ENCODE assay signal across 2 cellular contexts in the genomic region with DNA sequence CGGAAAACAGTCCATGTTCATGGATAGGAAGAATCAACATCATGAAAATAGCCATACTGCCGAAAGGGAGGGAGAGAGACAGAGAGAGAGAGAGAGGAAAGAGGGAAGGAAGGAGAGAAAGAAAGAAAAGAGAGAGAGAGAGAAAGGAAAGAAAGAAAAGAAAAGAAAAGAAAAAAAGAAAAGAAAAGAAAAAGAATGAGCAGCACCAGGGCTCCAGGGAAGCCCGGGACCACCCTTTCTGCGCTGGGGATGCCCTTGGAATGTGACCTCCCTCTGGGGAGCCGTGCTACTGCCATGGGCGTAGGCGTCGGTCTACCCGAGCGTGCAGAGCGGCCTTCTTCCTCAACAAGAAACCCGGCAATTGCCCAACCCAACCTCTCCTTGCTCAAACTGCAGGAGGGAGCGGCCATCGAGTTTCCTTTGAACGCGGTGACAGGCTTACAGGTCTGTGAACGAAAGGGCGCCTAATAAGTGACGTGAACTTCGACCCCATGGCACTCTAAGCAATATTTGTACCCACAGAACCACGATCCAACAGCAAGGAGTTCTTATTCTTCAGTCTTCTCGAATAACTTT.
TF ChIP-seq lines count a peak whose summit lies in the region.

No MANE protein-coding gene starts in this region.

TF ChIP-seq in HCT116, 20 proteins besides CTCF, POLR2A, EP300 and RAD21:
- TF ChIP-seq, protein P1, sequence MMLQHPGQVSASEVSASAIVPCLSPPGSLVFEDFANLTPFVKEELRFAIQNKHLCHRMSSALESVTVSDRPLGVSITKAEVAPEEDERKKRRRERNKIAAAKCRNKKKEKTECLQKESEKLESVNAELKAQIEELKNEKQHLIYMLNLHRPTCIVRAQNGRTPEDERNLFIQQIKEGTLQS (IDR thresholded peaks at IDR 0.05): no peak
- no peak for TF ChIP-seq SRF (IDR thresholded peaks at IDR 0.05; ENCODE audit: low read depth)
- TF ChIP-seq POLR2AphosphoS5 (IDR thresholded peaks at IDR 0.05; ENCODE audit: low read depth, low read length): no peak
- TF ChIP-seq FOSL1 (IDR thresholded peaks at IDR 0.05; ENCODE audit: low read depth): no peak
- no peak for TF ChIP-seq ELF1 (IDR thresholded peaks at IDR 0.05; ENCODE audit: borderline replicate concordance, low read depth)
- no peak for TF ChIP-seq TCF7L2 (IDR thresholded peaks at IDR 0.05; ENCODE audit: borderline replicate concordance, extremely low read depth, insufficient read depth, insufficient read length)
- TF ChIP-seq ZFX (IDR thresholded peaks at IDR 0.05): no peak
- TF ChIP-seq, protein P2, sequence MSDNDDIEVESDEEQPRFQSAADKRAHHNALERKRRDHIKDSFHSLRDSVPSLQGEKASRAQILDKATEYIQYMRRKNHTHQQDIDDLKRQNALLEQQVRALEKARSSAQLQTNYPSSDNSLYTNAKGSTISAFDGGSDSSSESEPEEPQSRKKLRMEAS (IDR thresholded peaks at IDR 0.05): no peak
- TF ChIP-seq SIN3A (IDR thresholded peaks at IDR 0.05; ENCODE audit: low read depth): no peak
- TF ChIP-seq EGR1 (IDR thresholded peaks at IDR 0.05; ENCODE audit: low read depth): no peak
- TF ChIP-seq ZNF274 (IDR thresholded peaks at IDR 0.05; ENCODE audit: low read depth, low read length): no peak
- TF ChIP-seq CBX3 (IDR thresholded peaks at IDR 0.05; ENCODE audit: low read depth): no peak
- no peak for TF ChIP-seq JUND (IDR thresholded peaks at IDR 0.05)
- TF ChIP-seq, protein P3, sequence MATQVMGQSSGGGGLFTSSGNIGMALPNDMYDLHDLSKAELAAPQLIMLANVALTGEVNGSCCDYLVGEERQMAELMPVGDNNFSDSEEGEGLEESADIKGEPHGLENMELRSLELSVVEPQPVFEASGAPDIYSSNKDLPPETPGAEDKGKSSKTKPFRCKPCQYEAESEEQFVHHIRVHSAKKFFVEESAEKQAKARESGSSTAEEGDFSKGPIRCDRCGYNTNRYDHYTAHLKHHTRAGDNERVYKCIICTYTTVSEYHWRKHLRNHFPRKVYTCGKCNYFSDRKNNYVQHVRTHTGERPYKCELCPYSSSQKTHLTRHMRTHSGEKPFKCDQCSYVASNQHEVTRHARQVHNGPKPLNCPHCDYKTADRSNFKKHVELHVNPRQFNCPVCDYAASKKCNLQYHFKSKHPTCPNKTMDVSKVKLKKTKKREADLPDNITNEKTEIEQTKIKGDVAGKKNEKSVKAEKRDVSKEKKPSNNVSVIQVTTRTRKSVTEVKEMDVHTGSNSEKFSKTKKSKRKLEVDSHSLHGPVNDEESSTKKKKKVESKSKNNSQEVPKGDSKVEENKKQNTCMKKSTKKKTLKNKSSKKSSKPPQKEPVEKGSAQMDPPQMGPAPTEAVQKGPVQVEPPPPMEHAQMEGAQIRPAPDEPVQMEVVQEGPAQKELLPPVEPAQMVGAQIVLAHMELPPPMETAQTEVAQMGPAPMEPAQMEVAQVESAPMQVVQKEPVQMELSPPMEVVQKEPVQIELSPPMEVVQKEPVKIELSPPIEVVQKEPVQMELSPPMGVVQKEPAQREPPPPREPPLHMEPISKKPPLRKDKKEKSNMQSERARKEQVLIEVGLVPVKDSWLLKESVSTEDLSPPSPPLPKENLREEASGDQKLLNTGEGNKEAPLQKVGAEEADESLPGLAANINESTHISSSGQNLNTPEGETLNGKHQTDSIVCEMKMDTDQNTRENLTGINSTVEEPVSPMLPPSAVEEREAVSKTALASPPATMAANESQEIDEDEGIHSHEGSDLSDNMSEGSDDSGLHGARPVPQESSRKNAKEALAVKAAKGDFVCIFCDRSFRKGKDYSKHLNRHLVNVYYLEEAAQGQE (IDR thresholded peaks at IDR 0.05; ENCODE audit: low read depth): no peak
- TF ChIP-seq CEBPB (IDR thresholded peaks at IDR 0.05; ENCODE audit: low read depth): no peak
- TF ChIP-seq YY1 (IDR thresholded peaks at IDR 0.05; ENCODE audit: extremely low read depth, insufficient replicate concordance, low read depth, low read length): no peak
- no peak for TF ChIP-seq EZH2 (IDR thresholded peaks at IDR 0.05)
- TF ChIP-seq, protein P4, sequence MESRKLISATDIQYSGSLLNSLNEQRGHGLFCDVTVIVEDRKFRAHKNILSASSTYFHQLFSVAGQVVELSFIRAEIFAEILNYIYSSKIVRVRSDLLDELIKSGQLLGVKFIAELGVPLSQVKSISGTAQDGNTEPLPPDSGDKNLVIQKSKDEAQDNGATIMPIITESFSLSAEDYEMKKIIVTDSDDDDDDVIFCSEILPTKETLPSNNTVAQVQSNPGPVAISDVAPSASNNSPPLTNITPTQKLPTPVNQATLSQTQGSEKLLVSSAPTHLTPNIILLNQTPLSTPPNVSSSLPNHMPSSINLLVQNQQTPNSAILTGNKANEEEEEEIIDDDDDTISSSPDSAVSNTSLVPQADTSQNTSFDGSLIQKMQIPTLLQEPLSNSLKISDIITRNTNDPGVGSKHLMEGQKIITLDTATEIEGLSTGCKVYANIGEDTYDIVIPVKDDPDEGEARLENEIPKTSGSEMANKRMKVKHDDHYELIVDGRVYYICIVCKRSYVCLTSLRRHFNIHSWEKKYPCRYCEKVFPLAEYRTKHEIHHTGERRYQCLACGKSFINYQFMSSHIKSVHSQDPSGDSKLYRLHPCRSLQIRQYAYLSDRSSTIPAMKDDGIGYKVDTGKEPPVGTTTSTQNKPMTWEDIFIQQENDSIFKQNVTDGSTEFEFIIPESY (IDR thresholded peaks at IDR 0.05; ENCODE audit: extremely low read depth, insufficient replicate concordance, low read length): no peak
TF ChIP-seq in HCT116: peak in this region for 0.

TF ChIP-seq in GM12878, 131 proteins besides CTCF, POLR2A, EP300 and RAD21 (continues in another document):
- TF ChIP-seq ATF7 (IDR thresholded peaks at IDR 0.05; ENCODE audit: low read depth) (peak; percentile 23; the same call in 1 of the 2 replicates), ZNF384 (IDR thresholded peaks at IDR 0.05; ENCODE audit: borderline replicate concordance, low read depth, low read length) (no peak), POLR2AphosphoS5 (IDR thresholded peaks at IDR 0.05; ENCODE audit: low read length) (no peak), SREBF1 (IDR thresholded peaks at IDR 0.05; ENCODE audit: low read length) (no peak), NBN (IDR thresholded peaks at IDR 0.05) (peak; percentile 60; the same call in 1 of the 2 replicates), CREM (IDR thresholded peaks at IDR 0.05; ENCODE audit: low read depth) (0 out of 2 replicates have a peak, but pooled peaks have one; percentile 8), YY1 (IDR thresholded peaks at IDR 0.05; ENCODE audit: low read depth, low read length) (peak; percentile 50; the same call in 1 of the 2 replicates), HDGF (IDR thresholded peaks at IDR 0.05) (0 out of 2 replicates have a peak, but pooled peaks have one; percentile 23), IKZF2 (IDR thresholded peaks at IDR 0.05) (peak in 1 of 2 experiments; percentile 39; a peak in 3 of 4 replicates), NR2C1 (IDR thresholded peaks at IDR 0.05) (peak; percentile 55; the same call in 1 of the 2 replicates), KLF5 (IDR thresholded peaks at IDR 0.05; ENCODE audit: partially characterized antibody) (no peak), MYB (IDR thresholded peaks at IDR 0.05; ENCODE audit: borderline replicate concordance, low read depth, low read length) (no peak), EGR1 (IDR thresholded peaks at IDR 0.05; ENCODE audit: borderline replicate concordance in 1 of 2, low read depth in 2 of 2, low read length in 2 of 2) (peak in 1 of 2 experiments; percentile 61; a peak in 1 of 3 replicates), IKZF1 (conservative IDR thresholded peaks at IDR 0.05) (0 out of 2 replicates have a peak, but pooled peaks have one; percentile 10), EED (IDR thresholded peaks at IDR 0.05; ENCODE audit: low read depth) (peak; percentile 60; the same call in 1 of the 2 replicates)
- TF ChIP-seq, protein P4 (IDR thresholded peaks at IDR 0.05): 0 out of 2 replicates have a peak, but pooled peaks have one; percentile 24
- TF ChIP-seq, protein P3 (IDR thresholded peaks at IDR 0.05; ENCODE audit: low read depth, low read length): no peak
- TF ChIP-seq, protein P2 (IDR thresholded peaks at IDR 0.05; ENCODE audit: low read depth, low read length): 0 out of 2 replicates have a peak, but pooled peaks have one; percentile 31
- TF ChIP-seq, protein P5, sequence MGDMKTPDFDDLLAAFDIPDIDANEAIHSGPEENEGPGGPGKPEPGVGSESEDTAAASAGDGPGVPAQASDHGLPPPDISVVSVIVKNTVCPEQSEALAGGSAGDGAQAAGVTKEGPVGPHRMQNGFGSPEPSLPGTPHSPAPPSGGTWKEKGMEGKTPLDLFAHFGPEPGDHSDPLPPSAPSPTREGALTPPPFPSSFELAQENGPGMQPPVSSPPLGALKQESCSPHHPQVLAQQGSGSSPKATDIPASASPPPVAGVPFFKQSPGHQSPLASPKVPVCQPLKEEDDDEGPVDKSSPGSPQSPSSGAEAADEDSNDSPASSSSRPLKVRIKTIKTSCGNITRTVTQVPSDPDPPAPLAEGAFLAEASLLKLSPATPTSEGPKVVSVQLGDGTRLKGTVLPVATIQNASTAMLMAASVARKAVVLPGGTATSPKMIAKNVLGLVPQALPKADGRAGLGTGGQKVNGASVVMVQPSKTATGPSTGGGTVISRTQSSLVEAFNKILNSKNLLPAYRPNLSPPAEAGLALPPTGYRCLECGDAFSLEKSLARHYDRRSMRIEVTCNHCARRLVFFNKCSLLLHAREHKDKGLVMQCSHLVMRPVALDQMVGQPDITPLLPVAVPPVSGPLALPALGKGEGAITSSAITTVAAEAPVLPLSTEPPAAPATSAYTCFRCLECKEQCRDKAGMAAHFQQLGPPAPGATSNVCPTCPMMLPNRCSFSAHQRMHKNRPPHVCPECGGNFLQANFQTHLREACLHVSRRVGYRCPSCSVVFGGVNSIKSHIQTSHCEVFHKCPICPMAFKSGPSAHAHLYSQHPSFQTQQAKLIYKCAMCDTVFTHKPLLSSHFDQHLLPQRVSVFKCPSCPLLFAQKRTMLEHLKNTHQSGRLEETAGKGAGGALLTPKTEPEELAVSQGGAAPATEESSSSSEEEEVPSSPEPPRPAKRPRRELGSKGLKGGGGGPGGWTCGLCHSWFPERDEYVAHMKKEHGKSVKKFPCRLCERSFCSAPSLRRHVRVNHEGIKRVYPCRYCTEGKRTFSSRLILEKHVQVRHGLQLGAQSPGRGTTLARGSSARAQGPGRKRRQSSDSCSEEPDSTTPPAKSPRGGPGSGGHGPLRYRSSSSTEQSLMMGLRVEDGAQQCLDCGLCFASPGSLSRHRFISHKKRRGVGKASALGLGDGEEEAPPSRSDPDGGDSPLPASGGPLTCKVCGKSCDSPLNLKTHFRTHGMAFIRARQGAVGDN (IDR thresholded peaks at IDR 0.05): peak; percentile 52; the same call in 1 of the 2 replicates
- TF ChIP-seq, protein P6, sequence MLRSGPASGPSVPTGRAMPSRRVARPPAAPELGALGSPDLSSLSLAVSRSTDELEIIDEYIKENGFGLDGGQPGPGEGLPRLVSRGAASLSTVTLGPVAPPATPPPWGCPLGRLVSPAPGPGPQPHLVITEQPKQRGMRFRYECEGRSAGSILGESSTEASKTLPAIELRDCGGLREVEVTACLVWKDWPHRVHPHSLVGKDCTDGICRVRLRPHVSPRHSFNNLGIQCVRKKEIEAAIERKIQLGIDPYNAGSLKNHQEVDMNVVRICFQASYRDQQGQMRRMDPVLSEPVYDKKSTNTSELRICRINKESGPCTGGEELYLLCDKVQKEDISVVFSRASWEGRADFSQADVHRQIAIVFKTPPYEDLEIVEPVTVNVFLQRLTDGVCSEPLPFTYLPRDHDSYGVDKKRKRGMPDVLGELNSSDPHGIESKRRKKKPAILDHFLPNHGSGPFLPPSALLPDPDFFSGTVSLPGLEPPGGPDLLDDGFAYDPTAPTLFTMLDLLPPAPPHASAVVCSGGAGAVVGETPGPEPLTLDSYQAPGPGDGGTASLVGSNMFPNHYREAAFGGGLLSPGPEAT (IDR thresholded peaks at IDR 0.05; ENCODE audit: low read depth): 0 out of 2 replicates have a peak, but pooled peaks have one; percentile 13
